ENCODE assay signal across 8 cellular contexts in the genomic region with DNA sequence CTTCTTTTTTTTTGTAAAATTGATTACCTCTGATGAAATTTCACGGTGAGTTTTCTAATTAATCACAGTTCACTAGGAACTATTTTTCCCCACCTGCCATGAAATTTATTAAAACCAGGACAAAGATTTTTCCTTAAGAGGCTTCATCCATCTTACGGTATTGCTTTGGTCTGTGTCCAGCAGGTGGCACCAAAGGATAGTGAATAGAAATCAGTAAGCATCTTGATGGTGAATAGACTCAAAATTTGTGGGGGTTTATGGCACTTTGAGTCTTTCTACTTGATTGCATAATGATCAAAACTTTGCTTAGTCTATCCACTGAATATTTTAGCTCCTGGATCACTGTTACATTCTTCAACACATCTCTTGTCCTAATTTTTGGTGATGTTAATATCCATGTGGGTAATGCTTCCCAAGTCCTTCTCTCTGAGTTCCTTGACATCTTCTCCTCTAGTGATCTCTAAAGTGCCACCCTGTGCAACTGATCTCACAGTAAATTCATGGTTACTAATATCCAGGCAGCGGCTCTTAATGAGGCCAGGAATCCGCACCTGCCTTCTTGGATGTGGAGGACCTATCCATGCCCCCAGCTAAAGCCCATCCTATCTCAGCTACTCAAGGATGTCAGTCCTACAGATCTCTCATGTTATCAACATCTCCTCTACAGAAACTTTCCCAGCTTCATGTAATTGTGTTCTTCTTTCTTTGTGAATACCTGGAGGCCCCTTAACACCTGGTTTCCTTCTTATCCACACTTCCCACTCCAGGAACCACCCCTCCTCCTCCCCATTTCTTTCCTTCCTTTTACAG. TPM values are rescaled to one million over a fixed set of nuclear protein-coding genes. Genes with fewer than 3 reads are reported as not detected.
DNase-seq lines count a peak whose midpoint lies in the region; ATAC-seq and TF ChIP-seq lines count a peak whose summit lies in the region.
"Had no signal": no experiment of that assay in that cellular context is flagged by ENCODE, and none has a peak within 500 bp of the region (broad histone marks: within the 10 kb centered on the region; RNA-seq: fewer than 3 reads in every experiment).

No MANE protein-coding gene starts in this region.

- no peaks in the 10 kb centered on the region for H3K9me2 ChIP-seq in MM.1S (replicated peaks; ENCODE audit: insufficient read depth, low read length)

- no peak for TF ChIP-seq EP300 in gastroesophageal sphincter (IDR thresholded peaks at IDR 0.05)

- H3K4me1 ChIP-seq in MM.1S (ENCODE audit: low read length), result no peaks in the 10 kb centered on the region
- H3K4me1 ChIP-seq in SJSA1 (replicated peaks), result no peaks in the 10 kb centered on the region
- no peaks in the 10 kb centered on the region for H3K4me1 ChIP-seq in gastroesophageal sphincter
- H3K4me1 ChIP-seq in aorta (ENCODE audit: control insufficient read depth in 1 of 2, insufficient read depth in 2 of 2, low read length in 2 of 2), result no peaks in the 10 kb centered on the region

- H3K9me3 ChIP-seq in MM.1S (replicated peaks; ENCODE audit: insufficient read depth, low read length) (no peaks in the 10 kb centered on the region), SJSA1 (replicated peaks) (no peaks in the 10 kb centered on the region), gastroesophageal sphincter (peaks cover 0 to 7% (median 0%) of the 10 kb centered on the region in 3 donors), aorta (ENCODE audit: control insufficient read depth, low read length) (peaks cover 1% of the 10 kb centered on the region)
- H3K9me3 ChIP-seq: neutrophil had no signal

- H3K27ac ChIP-seq in MM.1S (ENCODE audit: low read length) (no peak overlapping the region), SJSA1 (no peak overlapping the region), gastroesophageal sphincter (no peak overlapping the region), aorta (ENCODE audit: low read depth in 1 of 2, low read length in 2 of 2) (no peak overlapping the region)
- H3K27ac ChIP-seq: neutrophil had no signal

- DNase-seq in GM13976 (ENCODE audit: low spot score) (peak; percentile 58), MM.1S (peak; percentile 57), SJSA1 (ENCODE audit: low read depth in 1 of 2, low spot score in 2 of 2) (peak; percentile 59 to 65), pons (ENCODE audit: low spot score) (peak; percentile 90), aorta (no peak)
- peak; percentile 48 for DNase-seq in activated gamma-delta T cell treated with anti-CD3 and anti-CD28 coated beads, Interleukin-2, amount 50 U/mL, for 16 hours (ENCODE audit: low read depth)

- H3F3A ChIP-seq in MM.1S (ENCODE audit: insufficient read depth, low read length), result no peaks in the 10 kb centered on the region

- TF ChIP-seq POLR2A in gastroesophageal sphincter (IDR thresholded peaks at IDR 0.05), result no peak

- no peak overlapping the region for H3K4me3 ChIP-seq in MM.1S (ENCODE audit: low read length)
- no peak overlapping the region for H3K4me3 ChIP-seq in SJSA1
- no peak overlapping the region for H3K4me3 ChIP-seq in gastroesophageal sphincter
- no peak overlapping the region for H3K4me3 ChIP-seq in aorta (ENCODE audit: low read length in 2 of 2)

- ATAC-seq in gastroesophageal sphincter, result peak; percentile 67
- peak; percentile 63 for ATAC-seq in aorta (ENCODE audit: low FRiP score)

- no peaks in the 10 kb centered on the region for H4K20me1 ChIP-seq in MM.1S (ENCODE audit: insufficient read depth, low read length)

- in situ Hi-C loops in GM13976 (cut with MboI; ENCODE audit: low sequenced_read_pairs, unreplicated experiment), result loop anchor here (10.0 kb wide), 2 partner anchors 428 to 648 kb away; no protein-coding TSS in a partner anchor

- H3K4me2 ChIP-seq in MM.1S (ENCODE audit: low read depth, low read length), result no peak overlapping the region

- H3K36me3 ChIP-seq in MM.1S (replicated peaks; ENCODE audit: insufficient read depth, low read length) (no peaks in the 10 kb centered on the region), SJSA1 (no peaks in the 10 kb centered on the region), gastroesophageal sphincter (no peaks in the 10 kb centered on the region), aorta (ENCODE audit: control insufficient read depth in 1 of 2, insufficient read depth in 2 of 2, low read length in 1 of 2) (no peaks in the 10 kb centered on the region)
- H3K36me3 ChIP-seq: neutrophil had no signal

- intact Hi-C loops in aorta (cut with DNase I), result loop anchor here (2.0 to 10.0 kb wide), 4 partner anchors 428 to 968 kb away; partner anchors contain the start of gene NHLRC1 (in 1 of the 2)

- peak; percentile 60 for TF ChIP-seq CTCF in GM13976 (IDR thresholded peaks at IDR 0.05; ENCODE audit: borderline replicate concordance, control extremely low read depth, extremely low read depth, insufficient read depth, missing control alignments)
- TF ChIP-seq CTCF in MM.1S (IDR thresholded peaks at IDR 0.05; ENCODE audit: low read length), result peak; percentile 76
- TF ChIP-seq CTCF in gastroesophageal sphincter (IDR thresholded peaks at IDR 0.05), result peak; percentile 66 to 91 (median 86)

- WGBS in gastroesophageal sphincter (ENCODE audit: low coverage in 1 of 2), 2 donors, result 36 to 37% methylated on average over 4 of the region's 4 CpGs
- WGBS in aorta, 2 donors, result 34 to 39% methylated on average over 4 of the region's 4 CpGs

- H3K27me3 ChIP-seq in MM.1S (replicated peaks; ENCODE audit: insufficient read depth, low read length), result no peaks in the 10 kb centered on the region
- no peaks in the 10 kb centered on the region for H3K27me3 ChIP-seq in SJSA1 (replicated peaks)
- H3K27me3 ChIP-seq in gastroesophageal sphincter, result no peaks in the 10 kb centered on the region
- no peaks in the 10 kb centered on the region for H3K27me3 ChIP-seq in aorta (ENCODE audit: control insufficient read depth in 1 of 2, insufficient read depth in 2 of 2, low read length in 1 of 2)

- H3K79me2 ChIP-seq in MM.1S (ENCODE audit: low read length), result no peaks in the 10 kb centered on the region

- H2AFZ ChIP-seq in MM.1S (ENCODE audit: low read length), result no peak overlapping the region

- H3K9ac ChIP-seq in MM.1S (ENCODE audit: low read length), result no peak overlapping the region

RNA-seq across cellular contexts. Expression of gene STMND1, which starts 54.5 kb away (rescaled TPM):
- 1.00 TPM in 1 of 2 replicates, not detected in the other for total RNA-seq in SJSA1 (2014; rRNA removed; shearing (Covaris generic))
- total RNA-seq in gastroesophageal sphincter (not detected), aorta (not detected)
- not detected for polyA plus RNA-seq in aorta

Comparison
In these comparisons a context has a peak if more than half of its experiments do, and no peak if none do; other contexts are left out.
1. DNase-seq: peak in GM13976 (single experiment), MM.1S (single experiment), SJSA1 (2 of 2), activated gamma-delta T cell treated with anti-CD3 and anti-CD28 coated beads, Interleukin-2, amount 50 U/mL, for 16 hours (single experiment) and pons (single experiment); none in aorta (0 of 2).
2. Peak in every context shown above with its lines, with median percentiles within 50 percentile points of each other: CTCF ChIP-seq.